9 cellular contexts compared by ENCODE assay signal in genomic region chr6:110053395-110054240, GRCh38.
DNase-seq lines count a peak whose midpoint lies in the region; ATAC-seq, FAIRE-seq and TF ChIP-seq lines count a peak whose summit lies in the region.
"Had no signal": no experiment of that assay in that cellular context is flagged by ENCODE, and none has a peak within 500 bp of the region (broad histone marks: within the 10 kb centered on the region; RNA-seq: fewer than 3 reads in every experiment).

No MANE protein-coding gene starts in this region.

- ATAC-seq in naive thymus-derived CD4-positive, alpha-beta T cell: peak; percentile 45
- ATAC-seq in GM18498 (IDR thresholded peaks at IDR 0.05; ENCODE audit: unreplicated experiment): no peak

- H3K27ac Mint-ChIP-seq in naive thymus-derived CD4-positive, alpha-beta T cell: no peak overlapping the region

- no peak overlapping the region for H3K4me3 ChIP-seq in Peyer's patch
- no peak overlapping the region for H3K4me3 ChIP-seq in esophagus squamous epithelium
- no peak overlapping the region for H3K4me3 ChIP-seq in naive thymus-derived CD4-positive, alpha-beta T cell (ENCODE audit: low read length)
- H3K4me3 ChIP-seq: SJSA1 had no signal

- H3K27ac ChIP-seq in Peyer's patch (no peak overlapping the region), esophagus squamous epithelium (no peak overlapping the region)
- H3K27ac ChIP-seq in naive thymus-derived CD4-positive, alpha-beta T cell (ENCODE audit: low read depth, low read length): no peak overlapping the region
- H3K27ac ChIP-seq: SJSA1 had no signal

- TF ChIP-seq CTCF in Peyer's patch (IDR thresholded peaks at IDR 0.05) (peak; percentile 21 to 71 (median 66)), esophagus squamous epithelium (IDR thresholded peaks at IDR 0.05) (peak; percentile 57 to 79 (median 67))

- intact Hi-C loops in esophagus squamous epithelium (cut with DNase I): loop anchor here (5.0 to 10.0 kb wide), 2 partner anchors 341 to 346 kb away; no protein-coding TSS in a partner anchor
- intact Hi-C loops in naive thymus-derived CD4-positive, alpha-beta T cell (cut with micrococcal nuclease): loop anchor here in 1 of 2 donors (1.0 kb wide), 3 partner anchors 338 to 526 kb away; no protein-coding TSS in a partner anchor

- H3K27me3 Mint-ChIP-seq in naive thymus-derived CD4-positive, alpha-beta T cell: peaks cover 0 to 25% (median 16%) of the 10 kb centered on the region in 5 donors

- POLR2A ChIA-PET in naive thymus-derived CD4-positive, alpha-beta T cell (lab: Charles Lee): no interaction called here

- H3K9me3 Mint-ChIP-seq in naive thymus-derived CD4-positive, alpha-beta T cell: no peaks in the 10 kb centered on the region

- peak; percentile 76 for DNase-seq in DMS 273 (lab: John Stamatoyannopoulos, UW; ENCODE audit: unreplicated experiment)
- DNase-seq in HTR-8/SVneo (ENCODE audit: insufficient read length, low spot score): peak; percentile 62
- DNase-seq in Peyer's patch: no peak
- no peak for DNase-seq in esophagus squamous epithelium (lab: John Stamatoyannopoulos, UW)
- DNase-seq in naive thymus-derived CD4-positive, alpha-beta T cell: peak in 4 of 9 donors; percentile 9 to 27 (median 14)
- DNase-seq in cortex of kidney (lab: John Stamatoyannopoulos, UW): no peak
- DNase-seq in GM12891 (ENCODE audit: insufficient read length, low spot score): no peak

- H3K4me1 ChIP-seq in Peyer's patch: no peaks in the 10 kb centered on the region
- peaks cover 0 to 13% (median 0%) of the 10 kb centered on the region in 3 donors for H3K4me1 ChIP-seq in esophagus squamous epithelium
- H3K4me1 ChIP-seq in naive thymus-derived CD4-positive, alpha-beta T cell (ENCODE audit: control insufficient read depth in 2 of 2, insufficient read depth in 2 of 2, low read length in 2 of 2): no peaks in the 10 kb centered on the region
- H3K4me1 ChIP-seq: SJSA1 had no signal

- FAIRE-seq in HTR-8/SVneo (lab: Jason Lieb, UNC) (no peak), GM12891 (lab: Jason Lieb, UNC) (no peak)

- TF ChIP-seq POLR2A in Peyer's patch (IDR thresholded peaks at IDR 0.05): no peak
- no peak for TF ChIP-seq POLR2A in esophagus squamous epithelium (IDR thresholded peaks at IDR 0.05)
- no peak for TF ChIP-seq POLR2A in GM12891 (IDR thresholded peaks at IDR 0.05; ENCODE audit: low read depth, low read length)

- 0 to 12% methylated on average over 4 to 5 of the region's 5 CpGs for WGBS in esophagus squamous epithelium, 2 donors

- CTCF ChIA-PET in naive thymus-derived CD4-positive, alpha-beta T cell (lab: Charles Lee): interaction anchor here (0.6 to 2.1 kb wide), 3 partner anchors 13 to 669 kb away, joined by 3 to 6 read pairs (median 3); no protein-coding TSS in a partner anchor

- H3K9me3 ChIP-seq in Peyer's patch (no peaks in the 10 kb centered on the region), esophagus squamous epithelium (no peaks in the 10 kb centered on the region)
- H3K9me3 ChIP-seq in naive thymus-derived CD4-positive, alpha-beta T cell (ENCODE audit: control insufficient read depth in 2 of 3, low read length in 3 of 3): no peaks in the 10 kb centered on the region
- H3K9me3 ChIP-seq: SJSA1 had no signal

- no peaks in the 10 kb centered on the region for H3K4me1 Mint-ChIP-seq in naive thymus-derived CD4-positive, alpha-beta T cell

- H3K36me3 ChIP-seq in Peyer's patch: no peaks in the 10 kb centered on the region
- H3K36me3 ChIP-seq in esophagus squamous epithelium: no peaks in the 10 kb centered on the region
- no peaks in the 10 kb centered on the region for H3K36me3 ChIP-seq in naive thymus-derived CD4-positive, alpha-beta T cell (ENCODE audit: control insufficient read depth in 2 of 3, insufficient read depth in 3 of 3, low read length in 3 of 3)
- H3K36me3 ChIP-seq: SJSA1 had no signal

- H3K36me3 Mint-ChIP-seq in naive thymus-derived CD4-positive, alpha-beta T cell: no peaks in the 10 kb centered on the region

- no peak overlapping the region for H3K4me3 Mint-ChIP-seq in naive thymus-derived CD4-positive, alpha-beta T cell

- H3K27me3 ChIP-seq in Peyer's patch (no peaks in the 10 kb centered on the region), esophagus squamous epithelium (no peaks in the 10 kb centered on the region)
- H3K27me3 ChIP-seq in naive thymus-derived CD4-positive, alpha-beta T cell (ENCODE audit: control insufficient read depth in 2 of 2, insufficient read depth in 2 of 2, low read length in 2 of 2): no peaks in the 10 kb centered on the region

TF ChIP-seq in GM12891, 5 proteins besides CTCF, POLR2A, EP300 and RAD21:
- TF ChIP-seq TAF1 (IDR thresholded peaks at IDR 0.05; ENCODE audit: low read depth, low read length) (no peak), POU2F2 (IDR thresholded peaks at IDR 0.05; ENCODE audit: low read depth, low read length) (no peak), POLR2AphosphoS5 (IDR thresholded peaks at IDR 0.05; ENCODE audit: low read depth, low read length) (no peak), PAX5 (IDR thresholded peaks at IDR 0.05; ENCODE audit: insufficient read depth, low read length, severe bottlenecking) (no peak)

Comparison
In these comparisons a context has a peak if more than half of its experiments do, and no peak if none do; other contexts are left out.
1. DNase-seq: peak in DMS 273 (single experiment) and HTR-8/SVneo (single experiment); none in Peyer's patch (0 of 3), esophagus squamous epithelium (single experiment), cortex of kidney (single experiment) and GM12891 (single experiment).